ENCODE assay signal across 1 cellular context in the genomic region with DNA sequence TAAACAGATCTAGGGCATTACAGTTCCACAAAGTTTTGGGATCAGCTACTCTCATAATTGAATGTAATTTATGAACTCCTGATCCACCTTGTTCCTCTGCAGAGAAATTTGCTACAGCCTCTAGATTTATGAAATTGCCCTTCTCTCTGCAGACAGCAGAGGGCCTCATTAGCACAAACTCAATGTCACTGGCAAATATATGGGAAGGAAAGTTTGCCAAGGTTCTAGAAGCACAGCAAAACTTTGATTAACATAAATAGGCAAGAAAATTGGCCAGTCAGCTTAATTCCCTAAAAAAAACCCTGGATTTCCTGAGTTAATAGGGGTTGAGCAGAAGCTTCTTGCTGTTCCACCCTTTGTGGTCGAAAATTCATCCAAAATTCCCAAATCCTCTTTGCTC.
TF ChIP-seq lines count a peak whose summit lies in the region.

No MANE protein-coding gene starts in this region.

TF ChIP-seq in GM23338, 12 proteins besides CTCF, POLR2A, EP300 and RAD21 (continued from another document):
- TF ChIP-seq ZNF462 (CRISPR knock-in tag; IDR thresholded peaks at IDR 0.05): no peak
- no peak for TF ChIP-seq REST (IDR thresholded peaks at IDR 0.05; ENCODE audit: unreplicated experiment)
- TF ChIP-seq EZH2 (IDR thresholded peaks at IDR 0.05; ENCODE audit: low read depth, unreplicated experiment): no peak
- no peak for TF ChIP-seq CREB1 (CRISPR knock-in tag; IDR thresholded peaks at IDR 0.05; ENCODE audit: low read depth)
- no peak for TF ChIP-seq ZNF114 (CRISPR knock-in tag; IDR thresholded peaks at IDR 0.05)
